15 cellular contexts compared by ENCODE assay signal in genomic region chr22:49991907-49992533, GRCh38. TPM values are rescaled to one million over a fixed set of nuclear protein-coding genes. Genes with fewer than 3 reads are reported as not detected.
DNase-seq lines count a peak whose midpoint lies in the region; TF ChIP-seq lines count a peak whose summit lies in the region.
"Had no signal": no experiment of that assay in that cellular context is flagged by ENCODE, and none has a peak within 500 bp of the region (broad histone marks: within the 10 kb centered on the region; RNA-seq: fewer than 3 reads in every experiment).

No MANE protein-coding gene starts in this region.

- H3K36me3 Mint-ChIP-seq in CD4-positive, alpha-beta memory T cell: peaks cover 0 to 3% of the 10 kb centered on the region in 2 donors
- H3K36me3 Mint-ChIP-seq: CD8-positive, alpha-beta T cell had no signal

- H3K23ac ChIP-seq in trophoblast cell (ENCODE audit: low read length): no peak overlapping the region

- no peak overlapping the region for H4K8ac ChIP-seq in trophoblast cell (ENCODE audit: low read depth, low read length)

- no peak overlapping the region for H2BK12ac ChIP-seq in trophoblast cell (ENCODE audit: low read length)

- H3K27me3 ChIP-seq in layer of hippocampus (ENCODE audit: control insufficient read depth, insufficient read depth, low read length) (no peaks in the 10 kb centered on the region), stomach (no peaks in the 10 kb centered on the region), trophoblast cell (ENCODE audit: insufficient read depth, low read length) (no peaks in the 10 kb centered on the region)
- H3K27me3 ChIP-seq in CD4-positive, alpha-beta memory T cell (ENCODE audit: insufficient read depth, low read length): no peaks in the 10 kb centered on the region
- H3K27me3 ChIP-seq: BE2C had no signal

- CTCF ChIA-PET in CD4-positive, alpha-beta memory T cell (lab: Charles Lee; ENCODE audit: partially characterized antibody): interaction anchor here (1.6 to 4.5 kb wide), 5 partner anchors 9 to 224 kb away, joined by 4 to 31 read pairs (median 6); no protein-coding TSS in a partner anchor

- H3K27ac Mint-ChIP-seq in CD4-positive, alpha-beta memory T cell: no peak overlapping the region
- H3K27ac Mint-ChIP-seq: CD8-positive, alpha-beta T cell had no signal

- TF ChIP-seq EP300 in stomach (IDR thresholded peaks at IDR 0.05): no peak

- POLR2A ChIA-PET in CD4-positive, alpha-beta memory T cell (lab: Charles Lee; ENCODE audit: partially characterized antibody): no interaction called here

- H3K79me1 ChIP-seq in trophoblast cell (ENCODE audit: low read length): no peaks in the 10 kb centered on the region

- H4K91ac ChIP-seq in trophoblast cell (ENCODE audit: low read depth, low read length): no peak overlapping the region

- intact Hi-C loops in stomach (cut with DNase I; ENCODE audit: low total_unique reads): no loop called here
- intact Hi-C loops in CD4-positive, alpha-beta memory T cell (cut with micrococcal nuclease): no loop called here

- peaks cover 4% of the 10 kb centered on the region in 2 donors for H3K27me3 Mint-ChIP-seq in CD4-positive, alpha-beta memory T cell

- no peak overlapping the region for H3K9ac ChIP-seq in trophoblast cell (ENCODE audit: low read length)

- H3K4me3 ChIP-seq in stomach: no peak overlapping the region
- no peak overlapping the region for H3K4me3 ChIP-seq in trophoblast cell (ENCODE audit: low read depth, low read length)
- H3K4me3 ChIP-seq in CD4-positive, alpha-beta memory T cell (ENCODE audit: low read length in 2 of 2): no peak overlapping the region
- H3K4me3 ChIP-seq: A549, HAP-1 had no signal

- peaks cover 3 to 12% (median 6%) of the 10 kb centered on the region in 4 donors for H3K4me1 Mint-ChIP-seq in CD4-positive, alpha-beta memory T cell

- H2AFZ ChIP-seq in trophoblast cell (ENCODE audit: insufficient read depth, low read length, poor library complexity): no peak overlapping the region

- H3K14ac ChIP-seq in trophoblast cell (ENCODE audit: low read length): no peak overlapping the region

- no peak overlapping the region for H4K12ac ChIP-seq in trophoblast cell (ENCODE audit: low read depth, low read length)

- peak; percentile 36 for DNase-seq in activated effector memory CD4-positive, alpha-beta T cell treated with anti-CD3 and anti-CD28 coated beads, Interleukin-2, amount 50 U/mL, for 16 hours
- DNase-seq in activated effector memory CD4-positive, alpha-beta T cell treated with Interleukin-2 at 50 U/mL for 16 hours: no peak
- DNase-seq in stomach (peak; percentile 10), trophoblast cell (no peak), cerebellar cortex (ENCODE audit: low spot score) (no peak)
- no peak for DNase-seq in CD4-positive, alpha-beta memory T cell
- DNase-seq: BE2C; Caco-2; CD8-positive, alpha-beta T cell had no signal

- H2AK5ac ChIP-seq in trophoblast cell (ENCODE audit: low read length): no peak overlapping the region

- no peak for TF ChIP-seq CTCF in stomach (IDR thresholded peaks at IDR 0.05)

- no peak overlapping the region for H2BK5ac ChIP-seq in trophoblast cell (ENCODE audit: low read depth, low read length, poor library complexity)

- 80 to 89% (median 87%) methylated on average over 7 of the region's 7 CpGs for WGBS in stomach, 5 donors
- no CpG with 5 or more reads among the region's 7 CpGs for WGBS in trophoblast cell (ENCODE audit: extremely low coverage, insufficient coverage, insufficient read length)

- H2BK120ac ChIP-seq in trophoblast cell (ENCODE audit: insufficient read depth, low read length, poor library complexity): no peak overlapping the region

- no peak for TF ChIP-seq POLR2A in stomach (IDR thresholded peaks at IDR 0.05)

- no peak overlapping the region for H3K4ac ChIP-seq in trophoblast cell (ENCODE audit: low read depth, low read length)

- H3K79me2 ChIP-seq in trophoblast cell (ENCODE audit: control insufficient read depth, insufficient read depth, low read length, poor library complexity): no peaks in the 10 kb centered on the region

- H3K4me2 ChIP-seq in trophoblast cell (ENCODE audit: low read length): no peak overlapping the region
- H3K4me2 ChIP-seq: A549 had no signal

- H3K27ac ChIP-seq in layer of hippocampus (ENCODE audit: low read depth, low read length) (peak overlapping the region; percentile 27), stomach (no peak overlapping the region), trophoblast cell (ENCODE audit: low read depth, low read length) (no peak overlapping the region)
- no peak overlapping the region for H3K27ac ChIP-seq in CD4-positive, alpha-beta memory T cell (ENCODE audit: low read depth, low read length)
- H3K27ac ChIP-seq: A549, C4-2B had no signal

- H3K9me3 Mint-ChIP-seq in CD4-positive, alpha-beta memory T cell: peaks cover 0 to 22% (median 13%) of the 10 kb centered on the region in 8 donors

- no peak overlapping the region for H3K18ac ChIP-seq in trophoblast cell (ENCODE audit: low read length)

- H3K9me3 ChIP-seq in stomach (peaks cover 4 to 26% (median 23%) of the 10 kb centered on the region in 4 donors), trophoblast cell (ENCODE audit: insufficient read depth, low read depth, low read length) (peaks cover 22% of the 10 kb centered on the region)
- H3K9me3 ChIP-seq in CD4-positive, alpha-beta memory T cell (ENCODE audit: control insufficient read depth in 1 of 2, low read length in 2 of 2): no peaks in the 10 kb centered on the region
- H3K9me3 ChIP-seq: Caco-2 had no signal

- no peak overlapping the region for H3K4me3 Mint-ChIP-seq in CD4-positive, alpha-beta memory T cell
- H3K4me3 Mint-ChIP-seq: CD8-positive, alpha-beta T cell had no signal

- H3K4me1 ChIP-seq in stomach (peaks cover 8 to 25% (median 17%) of the 10 kb centered on the region in 4 donors), trophoblast cell (ENCODE audit: control insufficient read depth in 1 of 2, insufficient read depth in 2 of 2, low read length in 2 of 2) (no peaks in the 10 kb centered on the region)
- H3K4me1 ChIP-seq in CD4-positive, alpha-beta memory T cell (ENCODE audit: insufficient read depth, low read length): peaks cover 9% of the 10 kb centered on the region
- H3K4me1 ChIP-seq: A549, BE2C, Caco-2, HAP-1 had no signal

- no peaks in the 10 kb centered on the region for H3K36me3 ChIP-seq in stomach
- no peaks in the 10 kb centered on the region for H3K36me3 ChIP-seq in trophoblast cell (ENCODE audit: control insufficient read depth in 1 of 2, insufficient read depth in 2 of 2, low read length in 2 of 2)
- no peaks in the 10 kb centered on the region for H3K36me3 ChIP-seq in CD4-positive, alpha-beta memory T cell (ENCODE audit: insufficient read depth, low read length)
- H3K36me3 ChIP-seq: BE2C, HAP-1 had no signal

RNA-seq across cellular contexts. Expression of gene IL17REL, which starts 20.5 kb away (rescaled TPM):
- total RNA-seq in stomach: 1 to 10 TPM in 1 of 5 donors, under 1 TPM in 2, not detected in 2; 0.87 to 1.2 (median 0.92) TPM
- under 1 TPM in 1 of 3 donors, not detected in 2; 0.03 TPM for polyA plus RNA-seq in stomach
- polyA plus RNA-seq in trophoblast cell (2013): 0.01 TPM in 1 of 2 replicates, not detected in the other
- not detected for total RNA-seq in CD4-positive, alpha-beta memory T cell
- not detected for polyA plus RNA-seq in CD4-positive, alpha-beta memory T cell
- total RNA-seq: Caco-2; CD8-positive, alpha-beta T cell; Daoy had no signal
- polyA plus RNA-seq: AG04450 had no signal

RNA-seq across cellular contexts. Expression of gene PIM3, which starts 31.4 kb away (rescaled TPM):
- 100 to 1,000 TPM in 3 of 5 donors, 10 to 100 TPM in 2; 51.9 to 802 (median 298) TPM for total RNA-seq in stomach
- 10 to 100 TPM; 75.6 to 87.6 (median 81.6) TPM for polyA plus RNA-seq in stomach
- 66.6 and 72.8 TPM in 2 replicates for polyA plus RNA-seq in trophoblast cell (2013)
- total RNA-seq in CD4-positive, alpha-beta memory T cell: 10 to 100 TPM; 58.8 to 62.3 TPM
- 10 to 100 TPM; 48.1 to 49.7 TPM for polyA plus RNA-seq in CD4-positive, alpha-beta memory T cell

Comparison
In these comparisons a context has a peak if more than half of its experiments do, and no peak if none do; other contexts are left out.
1. DNase-seq: peak in activated effector memory CD4-positive, alpha-beta T cell treated with anti-CD3 and anti-CD28 coated beads, Interleukin-2, amount 50 U/mL, for 16 hours (single experiment) and stomach (single experiment); none in activated effector memory CD4-positive, alpha-beta T cell treated with Interleukin-2 at 50 U/mL for 16 hours (single experiment), trophoblast cell (0 of 2), CD4-positive, alpha-beta memory T cell (0 of 5) and cerebellar cortex (single experiment).